30 cellular contexts compared by ENCODE assay signal in the genomic region with DNA sequence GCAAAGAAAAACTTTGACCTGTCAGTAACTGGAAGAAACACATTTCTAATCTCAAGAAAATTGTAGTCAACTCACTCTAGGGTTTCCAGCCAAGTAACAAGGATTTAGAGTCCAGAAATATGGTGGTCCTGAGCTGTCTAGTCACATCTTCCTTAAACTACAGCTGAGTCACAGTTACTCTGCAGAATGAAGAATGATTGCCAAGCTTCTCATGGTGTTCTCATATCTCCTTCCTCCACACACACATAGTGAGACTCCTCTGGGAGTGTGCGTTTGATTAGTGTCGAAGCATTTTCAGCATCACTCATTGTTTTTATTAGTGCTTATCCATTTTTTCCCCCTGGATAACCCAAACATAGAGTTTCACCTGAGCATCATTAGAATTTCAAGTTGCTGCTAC.
DNase-seq lines count a peak whose midpoint lies in the region; ATAC-seq and TF ChIP-seq lines count a peak whose summit lies in the region.
"Had no signal": no experiment of that assay in that cellular context is flagged by ENCODE, and none has a peak within 500 bp of the region (broad histone marks: within the 10 kb centered on the region; RNA-seq: fewer than 3 reads in every experiment).

No MANE protein-coding gene starts in this region.

- no peak for DNase-seq in heart left ventricle
- no peak for DNase-seq in right atrium auricular region (ENCODE audit: low spot score)
- DNase-seq in brain microvascular endothelial cell: peak; percentile 68
- DNase-seq in left cardiac atrium: no peak
- no peak for DNase-seq in uterus
- DNase-seq in stimulated activated CD4-positive, alpha-beta T cell treated with anti-CD3 and anti-CD28 coated beads, Interleukin-2, amount 100 ng/mL, for 24 hours: no peak
- DNase-seq in esophagus squamous epithelium (lab: John Stamatoyannopoulos, UW): no peak
- DNase-seq: activated CD4-positive, alpha-beta T cell treated with anti-CD3 and anti-CD28 coated beads, Interleukin-2, amount 50 U/mL, for 48 hours; activated CD4-positive, CD25-positive, alpha-beta regulatory T cell; activated gamma-delta T cell treated with Interleukin-2 at 50 U/mL for 16 hours; activated naive CD8-positive, alpha-beta T cell treated with anti-CD3 and anti-CD28 coated beads, Interleukin-2, amount 10 ng/mL, durations not matched to agents 7 days and 5 days; activated T-cell treated with anti-CD3 and anti-CD28 coated beads, Interleukin-2, amount 50 U/mL, for 48 hours; aorta; CD8-positive, alpha-beta T cell; central memory CD4-positive, alpha-beta T cell; dermis blood vessel endothelial cell; glutamatergic neuron; left lung; mesendoderm; NCI-H1092; NCI-H1694 treated with DMSO at 0.1 percent for 48 hours; NCI-H510A treated with DMSO at 0.1 percent for 48 hours; posterior cingulate gyrus; right lobe of liver; RPMI8226; stimulated activated CD4-positive, alpha-beta T cell treated with anti-CD3 and anti-CD28 coated beads, Interleukin-12 subunit alpha, Interleukin-12 subunit beta, amount 100 ng/mL, for 4 hours; stimulated activated CD4-positive, alpha-beta T cell treated with anti-CD3 and anti-CD28 coated beads, Interleukin-4, amount 100 ng/mL, for 24 hours had no signal

- TF ChIP-seq CTCF in heart left ventricle (IDR thresholded peaks at IDR 0.05) (no peak), right atrium auricular region (IDR thresholded peaks at IDR 0.05) (no peak), brain microvascular endothelial cell (IDR thresholded peaks at IDR 0.05; ENCODE audit: low read depth, low read length, missing control alignments) (no peak), uterus (IDR thresholded peaks at IDR 0.05) (no peak), esophagus squamous epithelium (IDR thresholded peaks at IDR 0.05) (no peak)

- ATAC-seq in heart left ventricle (peak in 3 of 4 donors; percentile 57 to 85 (median 63)), left cardiac atrium (peak; percentile 45 to 92), GM19328 (IDR thresholded peaks at IDR 0.05; ENCODE audit: unreplicated experiment) (no peak)
- ATAC-seq: CD8-positive, alpha-beta T cell; HCT116; left lung had no signal

- H3K27me3 ChIP-seq in heart left ventricle (no peaks in the 10 kb centered on the region), right atrium auricular region (no peaks in the 10 kb centered on the region), brain microvascular endothelial cell (replicated peaks) (no peaks in the 10 kb centered on the region), uterus (no peaks in the 10 kb centered on the region), esophagus squamous epithelium (no peaks in the 10 kb centered on the region)
- H3K27me3 ChIP-seq: left lung, right lobe of liver, tibial nerve had no signal

- no peak for TF ChIP-seq POLR2A in heart left ventricle (IDR thresholded peaks at IDR 0.05)
- no peak for TF ChIP-seq POLR2A in uterus (IDR thresholded peaks at IDR 0.05)
- no peak for TF ChIP-seq POLR2A in esophagus squamous epithelium (IDR thresholded peaks at IDR 0.05)

- H3K27ac ChIP-seq in heart left ventricle (no peak overlapping the region), right atrium auricular region (no peak overlapping the region), brain microvascular endothelial cell (peak overlapping the region; percentile 43), uterus (peak overlapping the region; percentile 26 to 34), esophagus squamous epithelium (no peak overlapping the region)
- H3K27ac ChIP-seq: left lung, right lobe of liver, tibial nerve had no signal

- H3K36me3 ChIP-seq in heart left ventricle (no peaks in the 10 kb centered on the region), right atrium auricular region (no peaks in the 10 kb centered on the region), brain microvascular endothelial cell (replicated peaks) (no peaks in the 10 kb centered on the region), uterus (no peaks in the 10 kb centered on the region), esophagus squamous epithelium (no peaks in the 10 kb centered on the region)
- H3K36me3 ChIP-seq: left lung, right lobe of liver, tibial nerve had no signal

- H3K4me3 ChIP-seq in heart left ventricle (no peak overlapping the region), right atrium auricular region (no peak overlapping the region), brain microvascular endothelial cell (ENCODE audit: low read depth, low read length) (no peak overlapping the region), uterus (no peak overlapping the region), esophagus squamous epithelium (no peak overlapping the region)
- H3K4me3 ChIP-seq: left lung, right lobe of liver, tibial nerve had no signal

- H3K4me1 ChIP-seq in heart left ventricle (peaks cover 0 to 39% (median 20%) of the 10 kb centered on the region in 12 donors), right atrium auricular region (peaks cover 0 to 21% of the 10 kb centered on the region in 2 donors), uterus (peaks cover 5 to 14% of the 10 kb centered on the region in 2 donors), esophagus squamous epithelium (no peaks in the 10 kb centered on the region)
- H3K4me1 ChIP-seq: left lung, right lobe of liver had no signal

- H3K9me3 ChIP-seq in heart left ventricle: peaks cover 0 to 5% (median 0%) of the 10 kb centered on the region in 12 donors
- H3K9me3 ChIP-seq in right atrium auricular region: no peaks in the 10 kb centered on the region
- no peaks in the 10 kb centered on the region for H3K9me3 ChIP-seq in uterus
- no peaks in the 10 kb centered on the region for H3K9me3 ChIP-seq in esophagus squamous epithelium
- H3K9me3 ChIP-seq: left lung, right lobe of liver, tibial nerve had no signal

- intact Hi-C loops in heart left ventricle (cut with DNase I) (no loop called here), left cardiac atrium (cut with DNase I) (no loop called here), uterus (cut with DNase I; ENCODE audit: low total_unique reads) (no loop called here), esophagus squamous epithelium (cut with DNase I) (no loop called here)

- in situ Hi-C loops in brain microvascular endothelial cell (cut with HindIII; ENCODE audit: low pct_ligation_motif_present, low sequenced_read_pairs): no loop called here

- 44 to 58% (median 51%) methylated on average over 2 of the region's 2 CpGs for WGBS in heart left ventricle, 4 donors
- WGBS in esophagus squamous epithelium, 2 donors: 58 to 62% methylated on average over 2 of the region's 2 CpGs

Comparison
In these comparisons a context has a peak if more than half of its experiments do, and no peak if none do; other contexts are left out.
1. H3K27ac ChIP-seq: peak in brain microvascular endothelial cell (single experiment) and uterus (2 of 2); none in heart left ventricle (0 of 12), right atrium auricular region (0 of 2) and esophagus squamous epithelium (0 of 4).